Comparison of ENCODE assay signal across 1 cellular context in the genomic region with DNA sequence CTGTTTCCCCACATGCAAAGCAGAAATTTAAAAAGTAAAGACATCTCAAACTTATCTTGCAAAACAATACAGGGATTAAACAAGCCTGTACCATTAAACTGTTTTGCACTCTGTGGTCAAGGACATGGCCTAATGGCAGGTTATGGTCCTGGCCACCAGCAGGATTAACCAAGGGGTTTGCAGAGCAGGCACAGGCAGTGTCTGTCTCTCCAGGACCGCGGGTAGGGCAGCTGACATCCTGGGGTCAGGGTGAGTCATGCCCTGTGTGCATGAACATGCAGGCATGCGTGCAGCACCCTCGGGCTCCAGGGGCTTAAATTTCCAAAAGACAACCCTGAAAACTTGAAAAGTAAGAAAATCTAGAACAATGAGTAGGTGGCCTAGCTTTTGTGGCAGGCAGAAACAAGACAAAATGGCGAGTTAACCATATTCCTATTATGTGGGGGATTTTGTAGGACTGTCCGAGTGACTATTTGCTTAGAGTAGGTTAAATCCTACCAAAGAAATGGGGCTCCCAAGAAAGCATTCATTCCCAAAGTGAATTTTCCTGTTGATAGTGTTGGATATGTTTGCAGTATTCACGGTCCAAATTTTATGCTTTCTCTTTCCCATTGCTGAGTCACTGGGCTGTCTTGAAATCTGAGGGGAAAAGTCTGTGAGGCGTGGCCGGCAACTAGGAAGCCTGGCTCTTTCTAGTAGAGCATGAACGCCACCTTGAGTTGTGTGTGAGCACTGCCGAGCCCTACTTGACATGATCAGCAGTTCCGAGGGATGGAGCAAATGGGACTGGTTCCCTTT.
TF ChIP-seq lines count a peak whose summit lies in the region.

No MANE protein-coding gene starts in this region.

TF ChIP-seq in K562, 482 proteins besides CTCF, POLR2A, EP300 and RAD21 (continued from another document and continues in another):
- TF ChIP-seq CEBPG (CRISPR knock-in tag; IDR thresholded peaks at IDR 0.05): no peak
- no peak for TF ChIP-seq CEBPG (tag; conservative IDR thresholded peaks at IDR 0.05 in 1 of 2, IDR thresholded peaks at IDR 0.05 in 1 of 2)
- no peak for TF ChIP-seq IFI16 (CRISPR knock-in tag; IDR thresholded peaks at IDR 0.05)
- no peak for TF ChIP-seq KHSRP (IDR thresholded peaks at IDR 0.05)
- TF ChIP-seq, protein P1, sequence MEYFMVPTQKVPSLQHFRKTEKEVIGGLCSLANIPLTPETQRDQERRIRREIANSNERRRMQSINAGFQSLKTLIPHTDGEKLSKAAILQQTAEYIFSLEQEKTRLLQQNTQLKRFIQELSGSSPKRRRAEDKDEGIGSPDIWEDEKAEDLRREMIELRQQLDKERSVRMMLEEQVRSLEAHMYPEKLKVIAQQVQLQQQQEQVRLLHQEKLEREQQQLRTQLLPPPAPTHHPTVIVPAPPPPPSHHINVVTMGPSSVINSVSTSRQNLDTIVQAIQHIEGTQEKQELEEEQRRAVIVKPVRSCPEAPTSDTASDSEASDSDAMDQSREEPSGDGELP (CRISPR knock-in tag; IDR thresholded peaks at IDR 0.05; ENCODE audit: borderline replicate concordance): peak; percentile 63; the same call in 1 of the 2 replicates
- TF ChIP-seq, protein P2, sequence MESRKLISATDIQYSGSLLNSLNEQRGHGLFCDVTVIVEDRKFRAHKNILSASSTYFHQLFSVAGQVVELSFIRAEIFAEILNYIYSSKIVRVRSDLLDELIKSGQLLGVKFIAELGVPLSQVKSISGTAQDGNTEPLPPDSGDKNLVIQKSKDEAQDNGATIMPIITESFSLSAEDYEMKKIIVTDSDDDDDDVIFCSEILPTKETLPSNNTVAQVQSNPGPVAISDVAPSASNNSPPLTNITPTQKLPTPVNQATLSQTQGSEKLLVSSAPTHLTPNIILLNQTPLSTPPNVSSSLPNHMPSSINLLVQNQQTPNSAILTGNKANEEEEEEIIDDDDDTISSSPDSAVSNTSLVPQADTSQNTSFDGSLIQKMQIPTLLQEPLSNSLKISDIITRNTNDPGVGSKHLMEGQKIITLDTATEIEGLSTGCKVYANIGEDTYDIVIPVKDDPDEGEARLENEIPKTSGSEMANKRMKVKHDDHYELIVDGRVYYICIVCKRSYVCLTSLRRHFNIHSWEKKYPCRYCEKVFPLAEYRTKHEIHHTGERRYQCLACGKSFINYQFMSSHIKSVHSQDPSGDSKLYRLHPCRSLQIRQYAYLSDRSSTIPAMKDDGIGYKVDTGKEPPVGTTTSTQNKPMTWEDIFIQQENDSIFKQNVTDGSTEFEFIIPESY (CRISPR knock-in tag; IDR thresholded peaks at IDR 0.05): no peak
- no peak for TF ChIP-seq CREB1 (IDR thresholded peaks at IDR 0.05)
- no peak for TF ChIP-seq CREB1 (CRISPR knock-in tag; IDR thresholded peaks at IDR 0.05)
- no peak for TF ChIP-seq ZNF507 (tag; conservative IDR thresholded peaks at IDR 0.05)
- TF ChIP-seq TRIM28 (IDR thresholded peaks at IDR 0.05): no peak
- no peak for TF ChIP-seq FOXA1 (IDR thresholded peaks at IDR 0.05; ENCODE audit: borderline replicate concordance)
- no peak for TF ChIP-seq ILK (tag; IDR thresholded peaks at IDR 0.05; ENCODE audit: borderline replicate concordance, low read depth)
- peak in 1 of 2 experiments; percentile 28; a peak in 1 of 4 replicates for TF ChIP-seq MAZ (CRISPR knock-in tag; conservative IDR thresholded peaks at IDR 0.05 in 1 of 2, IDR thresholded peaks at IDR 0.05 in 1 of 2)
- no peak for TF ChIP-seq CBX3 (IDR thresholded peaks at IDR 0.05; ENCODE audit: borderline replicate concordance in 1 of 2, low read length in 2 of 2)
- TF ChIP-seq FOS (IDR thresholded peaks at IDR 0.05; ENCODE audit: extremely low read depth, insufficient read length): peak; percentile 24
- TF ChIP-seq MEF2D (tag; conservative IDR thresholded peaks at IDR 0.05; ENCODE audit: low read depth): peak; percentile 46; the same call in 1 of the 2 replicates
- peak; percentile 58; the same call in 1 of the 2 replicates for TF ChIP-seq SMARCC2 (IDR thresholded peaks at IDR 0.05; ENCODE audit: low read depth)
- no peak for TF ChIP-seq NR1H2 (CRISPR knock-in tag; IDR thresholded peaks at IDR 0.05)
- TF ChIP-seq TGIF2 (CRISPR knock-in tag; IDR thresholded peaks at IDR 0.05): no peak
- TF ChIP-seq, protein P3, sequence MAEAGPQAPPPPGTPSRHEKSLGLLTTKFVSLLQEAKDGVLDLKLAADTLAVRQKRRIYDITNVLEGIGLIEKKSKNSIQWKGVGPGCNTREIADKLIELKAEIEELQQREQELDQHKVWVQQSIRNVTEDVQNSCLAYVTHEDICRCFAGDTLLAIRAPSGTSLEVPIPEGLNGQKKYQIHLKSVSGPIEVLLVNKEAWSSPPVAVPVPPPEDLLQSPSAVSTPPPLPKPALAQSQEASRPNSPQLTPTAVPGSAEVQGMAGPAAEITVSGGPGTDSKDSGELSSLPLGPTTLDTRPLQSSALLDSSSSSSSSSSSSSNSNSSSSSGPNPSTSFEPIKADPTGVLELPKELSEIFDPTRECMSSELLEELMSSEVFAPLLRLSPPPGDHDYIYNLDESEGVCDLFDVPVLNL (CRISPR knock-in tag; IDR thresholded peaks at IDR 0.05; ENCODE audit: low read depth): no peak
- no peak for TF ChIP-seq MXI1 (IDR thresholded peaks at IDR 0.05; ENCODE audit: low read depth, low read length)
- TF ChIP-seq, protein P4, sequence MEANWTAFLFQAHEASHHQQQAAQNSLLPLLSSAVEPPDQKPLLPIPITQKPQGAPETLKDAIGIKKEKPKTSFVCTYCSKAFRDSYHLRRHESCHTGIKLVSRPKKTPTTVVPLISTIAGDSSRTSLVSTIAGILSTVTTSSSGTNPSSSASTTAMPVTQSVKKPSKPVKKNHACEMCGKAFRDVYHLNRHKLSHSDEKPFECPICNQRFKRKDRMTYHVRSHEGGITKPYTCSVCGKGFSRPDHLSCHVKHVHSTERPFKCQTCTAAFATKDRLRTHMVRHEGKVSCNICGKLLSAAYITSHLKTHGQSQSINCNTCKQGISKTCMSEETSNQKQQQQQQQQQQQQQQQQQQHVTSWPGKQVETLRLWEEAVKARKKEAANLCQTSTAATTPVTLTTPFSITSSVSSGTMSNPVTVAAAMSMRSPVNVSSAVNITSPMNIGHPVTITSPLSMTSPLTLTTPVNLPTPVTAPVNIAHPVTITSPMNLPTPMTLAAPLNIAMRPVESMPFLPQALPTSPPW (CRISPR knock-in tag; IDR thresholded peaks at IDR 0.05): peak; percentile 46; the same call in 1 of the 2 replicates
- no peak for TF ChIP-seq ZNF583 (CRISPR knock-in tag; IDR thresholded peaks at IDR 0.05)
- TF ChIP-seq CHCHD3 (CRISPR knock-in tag; IDR thresholded peaks at IDR 0.05): no peak
- no peak for TF ChIP-seq NCOA2 (IDR thresholded peaks at IDR 0.05; ENCODE audit: partially characterized antibody in 2 of 2)
- no peak for TF ChIP-seq KLF16 (IDR thresholded peaks at IDR 0.05)
- peak; percentile 88 for TF ChIP-seq MAFF (IDR thresholded peaks at IDR 0.05; ENCODE audit: low read length)
- no peak; a peak in 1 of 4 replicates for TF ChIP-seq TBL1XR1 (IDR thresholded peaks at IDR 0.05; ENCODE audit: low read length in 2 of 2)
- TF ChIP-seq, protein P5, sequence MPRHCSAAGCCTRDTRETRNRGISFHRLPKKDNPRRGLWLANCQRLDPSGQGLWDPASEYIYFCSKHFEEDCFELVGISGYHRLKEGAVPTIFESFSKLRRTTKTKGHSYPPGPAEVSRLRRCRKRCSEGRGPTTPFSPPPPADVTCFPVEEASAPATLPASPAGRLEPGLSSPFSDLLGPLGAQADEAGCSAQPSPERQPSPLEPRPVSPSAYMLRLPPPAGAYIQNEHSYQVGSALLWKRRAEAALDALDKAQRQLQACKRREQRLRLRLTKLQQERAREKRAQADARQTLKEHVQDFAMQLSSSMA (CRISPR knock-in tag; IDR thresholded peaks at IDR 0.05): no peak
- no peak for TF ChIP-seq SETDB1 (IDR thresholded peaks at IDR 0.05; ENCODE audit: low read length)
- TF ChIP-seq, protein P6, sequence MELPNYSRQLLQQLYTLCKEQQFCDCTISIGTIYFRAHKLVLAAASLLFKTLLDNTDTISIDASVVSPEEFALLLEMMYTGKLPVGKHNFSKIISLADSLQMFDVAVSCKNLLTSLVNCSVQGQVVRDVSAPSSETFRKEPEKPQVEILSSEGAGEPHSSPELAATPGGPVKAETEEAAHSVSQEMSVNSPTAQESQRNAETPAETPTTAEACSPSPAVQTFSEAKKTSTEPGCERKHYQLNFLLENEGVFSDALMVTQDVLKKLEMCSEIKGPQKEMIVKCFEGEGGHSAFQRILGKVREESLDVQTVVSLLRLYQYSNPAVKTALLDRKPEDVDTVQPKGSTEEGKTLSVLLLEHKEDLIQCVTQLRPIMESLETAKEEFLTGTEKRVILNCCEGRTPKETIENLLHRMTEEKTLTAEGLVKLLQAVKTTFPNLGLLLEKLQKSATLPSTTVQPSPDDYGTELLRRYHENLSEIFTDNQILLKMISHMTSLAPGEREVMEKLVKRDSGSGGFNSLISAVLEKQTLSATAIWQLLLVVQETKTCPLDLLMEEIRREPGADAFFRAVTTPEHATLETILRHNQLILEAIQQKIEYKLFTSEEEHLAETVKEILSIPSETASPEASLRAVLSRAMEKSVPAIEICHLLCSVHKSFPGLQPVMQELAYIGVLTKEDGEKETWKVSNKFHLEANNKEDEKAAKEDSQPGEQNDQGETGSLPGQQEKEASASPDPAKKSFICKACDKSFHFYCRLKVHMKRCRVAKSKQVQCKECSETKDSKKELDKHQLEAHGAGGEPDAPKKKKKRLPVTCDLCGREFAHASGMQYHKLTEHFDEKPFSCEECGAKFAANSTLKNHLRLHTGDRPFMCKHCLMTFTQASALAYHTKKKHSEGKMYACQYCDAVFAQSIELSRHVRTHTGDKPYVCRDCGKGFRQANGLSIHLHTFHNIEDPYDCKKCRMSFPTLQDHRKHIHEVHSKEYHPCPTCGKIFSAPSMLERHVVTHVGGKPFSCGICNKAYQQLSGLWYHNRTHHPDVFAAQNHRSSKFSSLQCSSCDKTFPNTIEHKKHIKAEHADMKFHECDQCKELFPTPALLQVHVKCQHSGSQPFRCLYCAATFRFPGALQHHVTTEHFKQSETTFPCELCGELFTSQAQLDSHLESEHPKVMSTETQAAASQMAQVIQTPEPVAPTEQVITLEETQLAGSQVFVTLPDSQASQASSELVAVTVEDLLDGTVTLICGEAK (IDR thresholded peaks at IDR 0.05): no peak
- TF ChIP-seq, protein P6 (CRISPR knock-in tag; IDR thresholded peaks at IDR 0.05): no peak
- TF ChIP-seq, protein P7, sequence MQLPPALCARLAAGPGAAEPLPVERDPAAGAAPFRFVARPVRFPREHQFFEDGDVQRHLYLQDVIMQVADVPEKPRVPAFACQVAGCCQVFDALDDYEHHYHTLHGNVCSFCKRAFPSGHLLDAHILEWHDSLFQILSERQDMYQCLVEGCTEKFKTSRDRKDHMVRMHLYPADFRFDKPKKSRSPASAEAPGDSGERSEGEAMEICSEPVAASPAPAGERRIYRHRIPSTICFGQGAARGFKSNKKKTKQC (CRISPR knock-in tag; IDR thresholded peaks at IDR 0.05): no peak
- no peak for TF ChIP-seq ZNF764 (CRISPR knock-in tag; IDR thresholded peaks at IDR 0.05; ENCODE audit: low read depth)
- no peak for TF ChIP-seq TCF3 (CRISPR knock-in tag; IDR thresholded peaks at IDR 0.05)
- TF ChIP-seq NUFIP1 (IDR thresholded peaks at IDR 0.05; ENCODE audit: partially characterized antibody): no peak
- no peak for TF ChIP-seq TAL1 (IDR thresholded peaks at IDR 0.05)
- no peak for TF ChIP-seq GABPB2 (CRISPR knock-in tag; conservative IDR thresholded peaks at IDR 0.05)
- TF ChIP-seq, protein P8, sequence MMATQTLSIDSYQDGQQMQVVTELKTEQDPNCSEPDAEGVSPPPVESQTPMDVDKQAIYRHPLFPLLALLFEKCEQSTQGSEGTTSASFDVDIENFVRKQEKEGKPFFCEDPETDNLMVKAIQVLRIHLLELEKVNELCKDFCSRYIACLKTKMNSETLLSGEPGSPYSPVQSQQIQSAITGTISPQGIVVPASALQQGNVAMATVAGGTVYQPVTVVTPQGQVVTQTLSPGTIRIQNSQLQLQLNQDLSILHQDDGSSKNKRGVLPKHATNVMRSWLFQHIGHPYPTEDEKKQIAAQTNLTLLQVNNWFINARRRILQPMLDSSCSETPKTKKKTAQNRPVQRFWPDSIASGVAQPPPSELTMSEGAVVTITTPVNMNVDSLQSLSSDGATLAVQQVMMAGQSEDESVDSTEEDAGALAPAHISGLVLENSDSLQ (IDR thresholded peaks at IDR 0.05): no peak
- TF ChIP-seq, protein P9, sequence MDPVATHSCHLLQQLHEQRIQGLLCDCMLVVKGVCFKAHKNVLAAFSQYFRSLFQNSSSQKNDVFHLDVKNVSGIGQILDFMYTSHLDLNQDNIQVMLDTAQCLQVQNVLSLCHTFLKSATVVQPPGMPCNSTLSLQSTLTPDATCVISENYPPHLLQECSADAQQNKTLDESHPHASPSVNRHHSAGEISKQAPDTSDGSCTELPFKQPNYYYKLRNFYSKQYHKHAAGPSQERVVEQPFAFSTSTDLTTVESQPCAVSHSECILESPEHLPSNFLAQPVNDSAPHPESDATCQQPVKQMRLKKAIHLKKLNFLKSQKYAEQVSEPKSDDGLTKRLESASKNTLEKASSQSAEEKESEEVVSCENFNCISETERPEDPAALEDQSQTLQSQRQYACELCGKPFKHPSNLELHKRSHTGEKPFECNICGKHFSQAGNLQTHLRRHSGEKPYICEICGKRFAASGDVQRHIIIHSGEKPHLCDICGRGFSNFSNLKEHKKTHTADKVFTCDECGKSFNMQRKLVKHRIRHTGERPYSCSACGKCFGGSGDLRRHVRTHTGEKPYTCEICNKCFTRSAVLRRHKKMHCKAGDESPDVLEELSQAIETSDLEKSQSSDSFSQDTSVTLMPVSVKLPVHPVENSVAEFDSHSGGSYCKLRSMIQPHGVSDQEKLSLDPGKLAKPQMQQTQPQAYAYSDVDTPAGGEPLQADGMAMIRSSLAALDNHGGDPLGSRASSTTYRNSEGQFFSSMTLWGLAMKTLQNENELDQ (CRISPR knock-in tag; IDR thresholded peaks at IDR 0.05; ENCODE audit: borderline replicate concordance): no peak
- TF ChIP-seq ZNF23 (CRISPR knock-in tag; IDR thresholded peaks at IDR 0.05): no peak
- TF ChIP-seq E2F3 (CRISPR knock-in tag; IDR thresholded peaks at IDR 0.05): no peak
- 0 out of 4 replicates have a peak, but pooled peaks of 1 of the 2 experiments have one; percentile 35 for TF ChIP-seq HDAC1 (IDR thresholded peaks at IDR 0.05)
